Comparison of ENCODE assay signal across 15 cellular contexts in genomic region chr1:81682490-81682889, GRCh38.
DNase-seq lines count a peak whose midpoint lies in the region; ATAC-seq, FAIRE-seq and TF ChIP-seq lines count a peak whose summit lies in the region.
"Had no signal": no experiment of that assay in that cellular context is flagged by ENCODE, and none has a peak within 500 bp of the region (broad histone marks: within the 10 kb centered on the region; RNA-seq: fewer than 3 reads in every experiment).

No MANE protein-coding gene starts in this region.

- ATAC-seq in lower lobe of right lung (peak; percentile 43 to 73), HG03442 (IDR thresholded peaks at IDR 0.05; ENCODE audit: unreplicated experiment) (no peak)

- H3K9me3 ChIP-seq in BLaER1 (no peaks in the 10 kb centered on the region), HUES6 (ENCODE audit: control insufficient read depth, insufficient read depth, low read depth, low read length) (peaks cover 3% of the 10 kb centered on the region; the same call in 1 of the 2 replicates), lower lobe of right lung (no peaks in the 10 kb centered on the region), spleen (peaks cover 0 to 10% (median 2%) of the 10 kb centered on the region in 8 donors)
- H3K9me3 ChIP-seq: MG63, tibial artery had no signal

- DNase-seq in bronchial epithelial cell (ENCODE audit: low read depth) (peak; percentile 29), lower lobe of right lung (no peak), GF-D8 (lab: John Stamatoyannopoulos, UW) (no peak), NCI-H2171 treated with DMSO at 0.1 percent for 48 hours (lab: John Stamatoyannopoulos, UW) (no peak), spleen (no peak)
- DNase-seq: activated gamma-delta T cell, cerebellar nuclear complex, erythroblast, hypothalamus, MG63, tibial artery had no signal

- intact Hi-C loops in lower lobe of right lung (cut with DNase I) = no loop called here
- intact Hi-C loops in spleen (cut with DNase I; ENCODE audit: low total_unique reads) = no loop called here

- TF ChIP-seq CTCF in bronchial epithelial cell (IDR thresholded peaks at IDR 0.05; ENCODE audit: insufficient read depth, low read length, severe bottlenecking) (no peak), lower lobe of right lung (IDR thresholded peaks at IDR 0.05) (no peak), spleen (IDR thresholded peaks at IDR 0.05 in 8 of 11, conservative IDR thresholded peaks at IDR 0.05 in 3 of 11) (no peak)

- H3K27me3 ChIP-seq in BLaER1 (no peaks in the 10 kb centered on the region), HUES6 (ENCODE audit: control insufficient read depth, insufficient read depth, low read length) (no peaks in the 10 kb centered on the region), bronchial epithelial cell (ENCODE audit: control insufficient read depth, insufficient read depth, low read length) (no peaks in the 10 kb centered on the region), lower lobe of right lung (ENCODE audit: low read depth) (no peaks in the 10 kb centered on the region), spleen (replicated peaks in 1 of 7) (no peaks in the 10 kb centered on the region)
- H3K27me3 ChIP-seq: MG63, tibial artery had no signal

- H3K4me1 ChIP-seq in BLaER1 = peaks cover 31% of the 10 kb centered on the region
- peaks cover 34% of the 10 kb centered on the region for H3K4me1 ChIP-seq in HUES6 (ENCODE audit: control insufficient read depth, insufficient read depth, low read length)
- peaks cover 14% of the 10 kb centered on the region for H3K4me1 ChIP-seq in lower lobe of right lung
- H3K4me1 ChIP-seq in spleen = peaks cover 0 to 8% (median 0%) of the 10 kb centered on the region in 6 donors

- H3K4me3 ChIP-seq in BLaER1 (no peak overlapping the region), HUES6 (ENCODE audit: low read depth, low read length) (no peak overlapping the region), bronchial epithelial cell (ENCODE audit: low read depth, low read length) (no peak overlapping the region), lower lobe of right lung (no peak overlapping the region), spleen (no peak overlapping the region)
- H3K4me3 ChIP-seq: MG63, tibial artery had no signal

- 84 to 92% (median 86%) methylated on average over 7 of the region's 7 CpGs for WGBS in spleen, 5 donors

- H4K20me1 ChIP-seq in BLaER1 = no peaks in the 10 kb centered on the region

- H3K27ac ChIP-seq in BLaER1 = no peak overlapping the region
- 0 out of 2 replicates have a peak overlapping the region, but pooled peaks have one; percentile 61 for H3K27ac ChIP-seq in HUES6 (ENCODE audit: low read depth, low read length)
- no peak overlapping the region for H3K27ac ChIP-seq in lower lobe of right lung
- H3K27ac ChIP-seq in spleen = no peak overlapping the region
- H3K27ac ChIP-seq: tibial artery had no signal

- H3K36me3 ChIP-seq in BLaER1 = no peaks in the 10 kb centered on the region
- no peaks in the 10 kb centered on the region for H3K36me3 ChIP-seq in HUES6 (ENCODE audit: control insufficient read depth, insufficient read depth, low read length)
- H3K36me3 ChIP-seq in bronchial epithelial cell (ENCODE audit: control insufficient read depth, insufficient read depth, low read length) = no peaks in the 10 kb centered on the region
- H3K36me3 ChIP-seq in lower lobe of right lung = no peaks in the 10 kb centered on the region
- H3K36me3 ChIP-seq in spleen = no peaks in the 10 kb centered on the region
- H3K36me3 ChIP-seq: MG63, tibial artery had no signal

- peak overlapping the region; percentile 23 for H3K4me2 ChIP-seq in BLaER1

- no peak for FAIRE-seq in bronchial epithelial cell (lab: Jason Lieb, UNC)
- FAIRE-seq: TTC549 had no signal

- H3K9ac ChIP-seq in BLaER1 = no peak overlapping the region
- H3K9ac ChIP-seq in HUES6 (ENCODE audit: low read length) = peak overlapping the region; percentile 30

- TF ChIP-seq POLR2A in spleen (IDR thresholded peaks at IDR 0.05) = no peak
